14 cellular contexts compared by ENCODE assay signal in the genomic region with DNA sequence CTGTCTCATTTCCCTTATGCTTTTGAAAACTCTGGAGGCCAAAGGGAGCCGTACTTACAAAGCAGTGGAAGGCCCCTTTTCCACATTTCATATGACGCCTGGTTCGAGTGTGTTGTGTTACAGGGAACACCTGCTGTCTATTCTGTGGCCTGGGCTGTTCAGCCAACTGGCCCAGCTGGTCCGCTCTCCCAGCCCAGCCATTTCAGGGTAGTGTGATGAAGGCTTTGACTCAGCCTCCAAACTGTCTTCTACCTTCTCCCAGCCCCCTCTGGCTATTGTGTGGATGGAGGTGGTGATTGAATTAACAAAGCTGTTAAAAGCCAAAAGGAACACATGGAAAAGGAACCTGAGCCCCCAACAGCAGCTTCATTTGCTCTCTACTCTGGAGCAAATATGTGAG.
DNase-seq lines count a peak whose midpoint lies in the region; ATAC-seq and TF ChIP-seq lines count a peak whose summit lies in the region.
"Had no signal": no experiment of that assay in that cellular context is flagged by ENCODE, and none has a peak within 500 bp of the region (broad histone marks: within the 10 kb centered on the region; RNA-seq: fewer than 3 reads in every experiment).

No MANE protein-coding gene starts in this region.

- H3K36me3 ChIP-seq in HAP-1 (replicated peaks) (no peaks in the 10 kb centered on the region), left lung (no peaks in the 10 kb centered on the region)
- H3K36me3 ChIP-seq: SJCRH30 had no signal

- DNase-seq in ELF-1 (ENCODE audit: low read depth, low spot score): peak; percentile 37
- peak; percentile 15 to 31 for DNase-seq in HAP-1 (ENCODE audit: low spot score in 2 of 2)
- DNase-seq in NCI-H82 (lab: John Stamatoyannopoulos, UW): peak; percentile 97
- no peak for DNase-seq in left lung
- DNase-seq in sciatic nerve (ENCODE audit: low spot score): no peak
- no peak for DNase-seq in activated CD4-positive, alpha-beta T cell treated with anti-CD3 and anti-CD28 coated beads, Interleukin-2, amount 50 U/mL, for 1 hour
- no peak for DNase-seq in 8988T
- DNase-seq: COR-L47, GOT3, NCI-H1105, NCI-H1694 treated with DMSO at 0.1 percent for 48 hours, PC-9 had no signal

- H3K27me3 ChIP-seq in HAP-1 (ENCODE audit: low read depth) (no peaks in the 10 kb centered on the region; the same call in 1 of the 2 replicates), left lung (no peaks in the 10 kb centered on the region)
- H3K27me3 ChIP-seq: SJCRH30 had no signal

- ATAC-seq in left lung (peak; percentile 65), sciatic nerve (no peak)
- ATAC-seq: GM12878 had no signal

- TF ChIP-seq CTCF in left lung (IDR thresholded peaks at IDR 0.05): no peak

- no peak overlapping the region for H3K27ac ChIP-seq in left lung
- H3K27ac ChIP-seq: PC-9, SJCRH30 had no signal

- in situ Hi-C loops in HAP-1 (cut with MboI; ENCODE audit: low sequenced_read_pairs): no loop called here

- H3K4me3 ChIP-seq in HAP-1 (no peak overlapping the region), left lung (no peak overlapping the region)
- H3K4me3 ChIP-seq: GM12878, PC-9, SJCRH30 had no signal

- H3K4me1 ChIP-seq in HAP-1 (peaks cover 31% of the 10 kb centered on the region), left lung (no peaks in the 10 kb centered on the region)
- H3K4me1 ChIP-seq: SJCRH30 had no signal

- H3K9me3 ChIP-seq in HAP-1 (no peaks in the 10 kb centered on the region), left lung (no peaks in the 10 kb centered on the region)
- H3K9me3 ChIP-seq: SJCRH30 had no signal

- intact Hi-C loops in left lung (cut with DNase I) (no loop called here), sciatic nerve (cut with DNase I) (no loop called here)

Comparison
In these comparisons a context has a peak if more than half of its experiments do, and no peak if none do; other contexts are left out.
1. DNase-seq: peak in ELF-1 (single experiment), HAP-1 (2 of 2) and NCI-H82 (single experiment); none in left lung (0 of 2), sciatic nerve (single experiment), activated CD4-positive, alpha-beta T cell treated with anti-CD3 and anti-CD28 coated beads, Interleukin-2, amount 50 U/mL, for 1 hour (single experiment) and 8988T (single experiment).